6 cellular contexts compared by ENCODE assay signal in genomic region chr19:38360839-38361631, GRCh38. TPM values are rescaled to one million over a fixed set of nuclear protein-coding genes. Genes with fewer than 3 reads are reported as not detected.
DNase-seq lines count a peak whose midpoint lies in the region; ATAC-seq, FAIRE-seq and TF ChIP-seq lines count a peak whose summit lies in the region.

No MANE protein-coding gene starts in this region.

- H3K4me3 ChIP-seq in lower leg skin (ENCODE audit: low read depth, poor library complexity, severe bottlenecking): peak overlapping the region; percentile 34

- 14 to 17% methylated on average over 23 of the region's 23 CpGs for WGBS in lower leg skin, 2 donors

- peaks cover 19% of the 10 kb centered on the region for H3K4me1 Mint-ChIP-seq in activated B cell treated with CpG ODN at 0.5 μM for 24 hours

- FAIRE-seq in urothelium cell line (lab: Jason Lieb, UNC): no peak

- DNase-seq in CD1c-positive myeloid dendritic cell (ENCODE audit: extremely low spot score) (peak; percentile 53), activated B cell treated with CpG ODN at 0.5 μM for 24 hours (peak; percentile 22), lower leg skin (ENCODE audit: low spot score in 2 of 2) (no peak), ecto neural progenitor cell (ENCODE audit: low spot score) (no peak), urothelium cell line (ENCODE audit: low spot score) (no peak), NCI-H1092 treated with DMSO at 0.1 percent for 48 hours (lab: John Stamatoyannopoulos, UW) (no peak)

- no peaks in the 10 kb centered on the region for H3K36me3 Mint-ChIP-seq in activated B cell treated with CpG ODN at 0.5 μM for 24 hours (ENCODE audit: low read depth)

- peaks cover 7% of the 10 kb centered on the region for H3K27me3 Mint-ChIP-seq in activated B cell treated with CpG ODN at 0.5 μM for 24 hours

- peak overlapping the region; percentile 85 for H3K4me3 Mint-ChIP-seq in activated B cell treated with CpG ODN at 0.5 μM for 24 hours

- CTCF ChIA-PET in activated B cell treated with CpG ODN at 0.5 μM for 24 hours (lab: Charles Lee): no interaction called here

- TF ChIP-seq CTCF in activated B cell treated with CpG ODN at 0.5 μM for 24 hours (IDR thresholded peaks at IDR 0.05) (no peak), lower leg skin (IDR thresholded peaks at IDR 0.05) (no peak)

- intact Hi-C loops in activated B cell treated with CpG ODN at 0.5 μM for 24 hours (cut with micrococcal nuclease) (loop anchor here (1.0 kb wide), 2 partner anchors 13 to 24 kb away; partner anchors contain the start of gene PSMD8), lower leg skin (cut with DNase I; ENCODE audit: low total_unique reads) (no loop called here)

- peak overlapping the region; percentile 41 for H3K27ac Mint-ChIP-seq in activated B cell treated with CpG ODN at 0.5 μM for 24 hours

- TF ChIP-seq POLR2A in lower leg skin (IDR thresholded peaks at IDR 0.05): no peak

- POLR2A ChIA-PET in activated B cell treated with CpG ODN at 0.5 μM for 24 hours (lab: Charles Lee): interaction anchor here (2.3 to 3.5 kb wide), 2 partner anchors 10 to 14 kb away, joined by 7 to 21 read pairs; partner anchors contain the start of gene PSMD8

- ATAC-seq in activated B cell treated with CpG ODN at 0.5 μM for 24 hours (ENCODE audit: low read depth): peak; percentile 1

- H3K9me3 Mint-ChIP-seq in activated B cell treated with CpG ODN at 0.5 μM for 24 hours: no peaks in the 10 kb centered on the region

RNA-seq across cellular contexts. Expression of gene PSMD8, which starts 13.3 kb away (rescaled TPM):
- total RNA-seq in activated B cell treated with CpG ODN at 0.5 μM for 24 hours: 134 and 138 TPM in 2 replicates
- 100 to 1,000 TPM; 222 to 319 (median 311) TPM for total RNA-seq in lower leg skin

RNA-seq across cellular contexts. Expression of gene CATSPERG, which starts 25.4 kb away (rescaled TPM):
- total RNA-seq in activated B cell treated with CpG ODN at 0.5 μM for 24 hours (11.8 and 22.8 TPM in 2 replicates), lower leg skin (1 to 10 TPM; 2.9 to 8.7 (median 5.1) TPM)

RNA-seq across cellular contexts. Expression of gene GGN, which starts 26.8 kb away (rescaled TPM):
- total RNA-seq in activated B cell treated with CpG ODN at 0.5 μM for 24 hours (0.22 and 1.2 TPM in 2 replicates), lower leg skin (1 to 10 TPM in 3 of 4 donors, under 1 TPM in 1; 0.36 to 1.9 (median 1.5) TPM)

RNA-seq across cellular contexts. Expression of gene SPRED3, which starts 27.5 kb away (rescaled TPM):
- total RNA-seq in activated B cell treated with CpG ODN at 0.5 μM for 24 hours (0.44 and 2.4 TPM in 2 replicates), lower leg skin (1 to 10 TPM in 2 of 4 donors, under 1 TPM in 2; 0.34 to 1.9 (median 1.1) TPM)

RNA-seq across cellular contexts. Expression of gene KCNK6, which starts 41.4 kb away (rescaled TPM):
- total RNA-seq in activated B cell treated with CpG ODN at 0.5 μM for 24 hours (3.2 and 4.7 TPM in 2 replicates), lower leg skin (10 to 100 TPM; 20.7 to 29.6 (median 25.5) TPM)

Comparison
In these comparisons a context has a peak if more than half of its experiments do, and no peak if none do; other contexts are left out.
1. DNase-seq: peak in CD1c-positive myeloid dendritic cell (single experiment) and activated B cell treated with CpG ODN at 0.5 μM for 24 hours (single experiment); none in lower leg skin (0 of 2), ecto neural progenitor cell (single experiment), urothelium cell line (single experiment) and NCI-H1092 treated with DMSO at 0.1 percent for 48 hours (single experiment).